20 cellular contexts compared by ENCODE assay signal in the genomic region with DNA sequence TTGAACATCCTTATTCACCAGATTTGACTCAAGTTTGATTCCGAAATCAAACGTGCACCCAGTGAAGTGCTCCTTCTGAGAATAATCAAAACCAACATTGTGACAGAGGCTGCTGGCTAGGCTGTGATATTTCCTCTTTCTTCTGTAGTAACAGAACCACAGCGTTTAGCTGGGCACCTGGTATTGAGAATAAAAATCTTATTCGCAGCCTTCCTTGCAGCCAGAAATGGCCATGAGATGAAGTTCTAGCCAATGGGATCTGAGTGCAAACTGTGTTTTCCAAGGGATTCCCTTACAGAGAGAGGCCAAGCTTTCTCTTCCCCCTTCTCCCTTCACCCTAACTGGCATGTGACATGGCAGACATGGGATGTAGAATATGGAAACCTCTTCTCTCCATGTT. TPM values are rescaled to one million over a fixed set of nuclear protein-coding genes. Genes with fewer than 3 reads are reported as not detected.
DNase-seq lines count a peak whose midpoint lies in the region; ATAC-seq and TF ChIP-seq lines count a peak whose summit lies in the region.
"Had no signal": no experiment of that assay in that cellular context is flagged by ENCODE, and none has a peak within 500 bp of the region (broad histone marks: within the 10 kb centered on the region; RNA-seq: fewer than 3 reads in every experiment).

No MANE protein-coding gene starts in this region.

- peak overlapping the region in 1 of 4 donors; percentile 17 for H3K4me3 Mint-ChIP-seq in CD4-positive, CD25-positive, alpha-beta regulatory T cell
- no peak overlapping the region for H3K4me3 Mint-ChIP-seq in osteocyte (ENCODE audit: unreplicated experiment)

- H3K4me3 ChIP-seq in CD4-positive, CD25-positive, alpha-beta regulatory T cell (ENCODE audit: low read depth, low read length), result no peak overlapping the region
- H3K4me3 ChIP-seq in OCI-LY3 (ENCODE audit: low read length) (no peak overlapping the region), lower lobe of right lung (no peak overlapping the region)
- H3K4me3 ChIP-seq: PC-9, SJCRH30 had no signal

- H2AFZ ChIP-seq in OCI-LY3 (ENCODE audit: low read depth, low read length), result no peak overlapping the region
- H2AFZ ChIP-seq: PC-9 had no signal

- no peaks in the 10 kb centered on the region for H3K36me3 ChIP-seq in CD4-positive, CD25-positive, alpha-beta regulatory T cell (ENCODE audit: control insufficient read depth, insufficient read depth, low read length)
- H3K36me3 ChIP-seq in OCI-LY3 (replicated peaks; ENCODE audit: low read depth, low read length), result no peaks in the 10 kb centered on the region
- H3K36me3 ChIP-seq in lower lobe of right lung, result no peaks in the 10 kb centered on the region
- H3K36me3 ChIP-seq: SJCRH30 had no signal

- H3K79me2 ChIP-seq in OCI-LY3 (ENCODE audit: low read length), result peaks cover 79% of the 10 kb centered on the region

- H3K27me3 Mint-ChIP-seq in CD4-positive, CD25-positive, alpha-beta regulatory T cell, result no peaks in the 10 kb centered on the region
- no peaks in the 10 kb centered on the region for H3K27me3 Mint-ChIP-seq in osteocyte (ENCODE audit: unreplicated experiment)

- peaks cover 74% of the 10 kb centered on the region for H3K4me1 ChIP-seq in CD4-positive, CD25-positive, alpha-beta regulatory T cell (ENCODE audit: control insufficient read depth, insufficient read depth, low read length, poor library complexity, severe bottlenecking)
- H3K4me1 ChIP-seq in OCI-LY3 (ENCODE audit: low read length), result peaks cover 23% of the 10 kb centered on the region
- H3K4me1 ChIP-seq in lower lobe of right lung, result peaks cover 24% of the 10 kb centered on the region
- H3K4me1 ChIP-seq: Caco-2, SJCRH30 had no signal

- no peaks in the 10 kb centered on the region for H3K36me3 Mint-ChIP-seq in CD4-positive, CD25-positive, alpha-beta regulatory T cell
- H3K36me3 Mint-ChIP-seq in osteocyte (ENCODE audit: unreplicated experiment), result no peaks in the 10 kb centered on the region

- no peaks in the 10 kb centered on the region for H3K9me3 Mint-ChIP-seq in CD4-positive, CD25-positive, alpha-beta regulatory T cell
- H3K9me3 Mint-ChIP-seq in osteocyte (ENCODE audit: unreplicated experiment), result no peaks in the 10 kb centered on the region

- H3K27ac ChIP-seq in CD4-positive, CD25-positive, alpha-beta regulatory T cell (ENCODE audit: insufficient read depth, low read length, poor library complexity, severe bottlenecking), result no peak overlapping the region
- H3K27ac ChIP-seq in OCI-LY3 (ENCODE audit: low read length) (no peak overlapping the region), lower lobe of right lung (peak overlapping the region; percentile 76), substantia nigra (ENCODE audit: low read depth, low read length, poor library complexity, severe bottlenecking) (no peak overlapping the region)
- H3K27ac ChIP-seq: PC-9, SJCRH30 had no signal

- no peak for TF ChIP-seq CTCF in OCI-LY3 (IDR thresholded peaks at IDR 0.05; ENCODE audit: low read depth, low read length)
- no peak for TF ChIP-seq CTCF in lower lobe of right lung (IDR thresholded peaks at IDR 0.05)
- TF ChIP-seq CTCF in osteocyte (IDR thresholded peaks at IDR 0.05), result no peak

- peaks cover 62% of the 10 kb centered on the region; the same call in 1 of the 2 replicates for H4K20me1 ChIP-seq in OCI-LY3 (ENCODE audit: insufficient read depth, low read length)

- H3K4me1 Mint-ChIP-seq in CD4-positive, CD25-positive, alpha-beta regulatory T cell, result peaks cover 19 to 76% (median 48%) of the 10 kb centered on the region in 4 donors
- H3K4me1 Mint-ChIP-seq in osteocyte (ENCODE audit: unreplicated experiment), result no peaks in the 10 kb centered on the region

- intact Hi-C loops in lower lobe of right lung (cut with DNase I), result no loop called here

- DNase-seq in CD4-positive, CD25-positive, alpha-beta regulatory T cell, result no peak
- DNase-seq in lower lobe of right lung (no peak), osteocyte (ENCODE audit: extremely low spot score, unreplicated experiment) (peak; percentile 21), NCI-H146 (lab: John Stamatoyannopoulos, UW) (no peak), substantia nigra (lab: John Stamatoyannopoulos, UW) (no peak)
- DNase-seq: C1 segment of cervical spinal cord, Caco-2, EL, H7, IMR-90, Kasumi-1, NCI-H1105 treated with DMSO at 0.1 percent for 48 hours, NCI-H187 treated with DMSO at 0.1 percent for 48 hours, NCI-H526 treated with DMSO at 0.1 percent for 48 hours, PC-9, SJCRH30 had no signal

- no peaks in the 10 kb centered on the region for H3K9me3 ChIP-seq in CD4-positive, CD25-positive, alpha-beta regulatory T cell (ENCODE audit: control insufficient read depth in 2 of 2, low read length in 2 of 2)
- no peaks in the 10 kb centered on the region for H3K9me3 ChIP-seq in OCI-LY3 (ENCODE audit: insufficient read depth, low read length)
- no peaks in the 10 kb centered on the region for H3K9me3 ChIP-seq in lower lobe of right lung
- H3K9me3 ChIP-seq: Caco-2, SJCRH30 had no signal

- no peak overlapping the region for H3K9ac ChIP-seq in OCI-LY3 (ENCODE audit: low read length)

- peak overlapping the region; percentile 58 to 83 (median 83) for H3K27ac Mint-ChIP-seq in CD4-positive, CD25-positive, alpha-beta regulatory T cell
- H3K27ac Mint-ChIP-seq in osteocyte (ENCODE audit: unreplicated experiment), result no peak overlapping the region

- no peak for ATAC-seq in CD4-positive, CD25-positive, alpha-beta regulatory T cell (ENCODE audit: low read depth in 2 of 2)
- ATAC-seq in lower lobe of right lung (no peak), HG02852 (IDR thresholded peaks at IDR 0.05; ENCODE audit: unreplicated experiment) (no peak)

- H3K27me3 ChIP-seq in CD4-positive, CD25-positive, alpha-beta regulatory T cell (ENCODE audit: control insufficient read depth, insufficient read depth, low read length), result no peaks in the 10 kb centered on the region
- H3K27me3 ChIP-seq in OCI-LY3 (ENCODE audit: low read depth, low read length) (no peaks in the 10 kb centered on the region), lower lobe of right lung (ENCODE audit: low read depth) (no peaks in the 10 kb centered on the region)
- H3K27me3 ChIP-seq: SJCRH30 had no signal

- peak overlapping the region; percentile 6; the same call in 1 of the 2 replicates for H3K4me2 ChIP-seq in OCI-LY3 (ENCODE audit: low read length)
- H3K4me2 ChIP-seq: PC-9 had no signal

RNA-seq across cellular contexts. Expression of a gene that starts 51.7 kb away (rescaled TPM):
- 0.64 TPM for total RNA-seq in CD4-positive, CD25-positive, alpha-beta regulatory T cell
- polyA plus RNA-seq in CD4-positive, CD25-positive, alpha-beta regulatory T cell, result 1 to 10 TPM in 1 of 4 donors, under 1 TPM in 3; 0.08 to 1.0 (median 0.30) TPM
- total RNA-seq in lower lobe of right lung, result 31.9 TPM
- total RNA-seq in osteocyte, result not detected in 2 replicates
- total RNA-seq: A673, HT-29, IMR-90 had no signal
- polyA plus RNA-seq: IMR-90 had no signal

Comparison
In these comparisons a context has a peak if more than half of its experiments do, and no peak if none do; other contexts are left out.
1. RNA of a gene that starts 51.7 kb away (total RNA-seq): 31.9 TPM in lower lobe of right lung (single experiment); 0.64 TPM in CD4-positive, CD25-positive, alpha-beta regulatory T cell (single experiment) and not detected in osteocyte; every median in the first group is over 10 times any median in the second.